1 cellular context compared by ENCODE assay signal in the genomic region with DNA sequence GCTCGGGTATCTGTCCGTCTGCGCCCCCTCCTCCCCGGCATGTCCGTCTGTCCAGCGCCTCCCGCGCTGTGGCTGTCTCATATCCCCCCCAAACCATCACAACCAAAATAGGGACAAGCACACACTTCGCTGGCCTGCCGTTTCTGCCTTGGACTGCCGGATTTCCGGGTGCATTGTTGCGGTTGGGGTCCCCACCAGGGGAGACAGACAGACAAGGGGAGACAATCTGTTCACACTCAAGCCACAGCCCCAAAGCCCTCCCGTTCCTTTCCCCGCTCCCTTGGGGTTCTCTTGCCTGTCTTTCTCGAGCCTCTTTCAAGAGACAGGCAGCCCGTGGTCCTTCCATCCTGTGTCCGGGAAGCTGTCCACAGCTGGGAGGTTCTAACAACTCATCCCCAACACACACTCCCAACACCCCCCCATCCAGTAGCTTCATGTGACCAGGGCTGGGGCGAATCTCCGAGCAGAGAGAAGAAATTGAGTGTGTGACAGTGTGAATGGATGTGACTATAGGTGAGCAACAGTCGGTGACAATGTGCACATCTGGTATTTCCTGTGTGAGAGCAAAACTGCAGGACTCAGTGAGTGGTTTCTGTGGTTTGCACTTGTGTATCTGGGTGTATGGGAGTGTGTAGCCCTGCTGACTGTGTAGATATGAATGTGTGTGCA.
TF ChIP-seq lines count a peak whose summit lies in the region.

No MANE protein-coding gene starts in this region.

TF ChIP-seq in K562, 482 proteins besides CTCF, POLR2A, EP300 and RAD21:
- TF ChIP-seq, protein P1, sequence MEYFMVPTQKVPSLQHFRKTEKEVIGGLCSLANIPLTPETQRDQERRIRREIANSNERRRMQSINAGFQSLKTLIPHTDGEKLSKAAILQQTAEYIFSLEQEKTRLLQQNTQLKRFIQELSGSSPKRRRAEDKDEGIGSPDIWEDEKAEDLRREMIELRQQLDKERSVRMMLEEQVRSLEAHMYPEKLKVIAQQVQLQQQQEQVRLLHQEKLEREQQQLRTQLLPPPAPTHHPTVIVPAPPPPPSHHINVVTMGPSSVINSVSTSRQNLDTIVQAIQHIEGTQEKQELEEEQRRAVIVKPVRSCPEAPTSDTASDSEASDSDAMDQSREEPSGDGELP (CRISPR knock-in tag; IDR thresholded peaks at IDR 0.05; ENCODE audit: borderline replicate concordance), result peak; percentile 32; the same call in 1 of the 2 replicates
- TF ChIP-seq, protein P2, sequence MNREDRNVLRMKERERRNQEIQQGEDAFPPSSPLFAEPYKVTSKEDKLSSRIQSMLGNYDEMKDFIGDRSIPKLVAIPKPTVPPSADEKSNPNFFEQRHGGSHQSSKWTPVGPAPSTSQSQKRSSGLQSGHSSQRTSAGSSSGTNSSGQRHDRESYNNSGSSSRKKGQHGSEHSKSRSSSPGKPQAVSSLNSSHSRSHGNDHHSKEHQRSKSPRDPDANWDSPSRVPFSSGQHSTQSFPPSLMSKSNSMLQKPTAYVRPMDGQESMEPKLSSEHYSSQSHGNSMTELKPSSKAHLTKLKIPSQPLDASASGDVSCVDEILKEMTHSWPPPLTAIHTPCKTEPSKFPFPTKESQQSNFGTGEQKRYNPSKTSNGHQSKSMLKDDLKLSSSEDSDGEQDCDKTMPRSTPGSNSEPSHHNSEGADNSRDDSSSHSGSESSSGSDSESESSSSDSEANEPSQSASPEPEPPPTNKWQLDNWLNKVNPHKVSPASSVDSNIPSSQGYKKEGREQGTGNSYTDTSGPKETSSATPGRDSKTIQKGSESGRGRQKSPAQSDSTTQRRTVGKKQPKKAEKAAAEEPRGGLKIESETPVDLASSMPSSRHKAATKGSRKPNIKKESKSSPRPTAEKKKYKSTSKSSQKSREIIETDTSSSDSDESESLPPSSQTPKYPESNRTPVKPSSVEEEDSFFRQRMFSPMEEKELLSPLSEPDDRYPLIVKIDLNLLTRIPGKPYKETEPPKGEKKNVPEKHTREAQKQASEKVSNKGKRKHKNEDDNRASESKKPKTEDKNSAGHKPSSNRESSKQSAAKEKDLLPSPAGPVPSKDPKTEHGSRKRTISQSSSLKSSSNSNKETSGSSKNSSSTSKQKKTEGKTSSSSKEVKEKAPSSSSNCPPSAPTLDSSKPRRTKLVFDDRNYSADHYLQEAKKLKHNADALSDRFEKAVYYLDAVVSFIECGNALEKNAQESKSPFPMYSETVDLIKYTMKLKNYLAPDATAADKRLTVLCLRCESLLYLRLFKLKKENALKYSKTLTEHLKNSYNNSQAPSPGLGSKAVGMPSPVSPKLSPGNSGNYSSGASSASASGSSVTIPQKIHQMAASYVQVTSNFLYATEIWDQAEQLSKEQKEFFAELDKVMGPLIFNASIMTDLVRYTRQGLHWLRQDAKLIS (CRISPR knock-in tag; IDR thresholded peaks at IDR 0.05), result no peak
- no peak for TF ChIP-seq BDP1 (IDR thresholded peaks at IDR 0.05; ENCODE audit: insufficient read depth, insufficient read length)
- no peak for TF ChIP-seq ZNF24 (IDR thresholded peaks at IDR 0.05)
- no peak for TF ChIP-seq FOSL1 (tag; conservative IDR thresholded peaks at IDR 0.05)
- no peak for TF ChIP-seq ZNF316 (IDR thresholded peaks at IDR 0.05)
- TF ChIP-seq CAMTA2 (CRISPR knock-in tag; conservative IDR thresholded peaks at IDR 0.05), result no peak
- peak; percentile 23 for TF ChIP-seq EGR1 (conservative IDR thresholded peaks at IDR 0.05)
- TF ChIP-seq NR2C1 (IDR thresholded peaks at IDR 0.05), result no peak
- TF ChIP-seq NR2C1 (tag; IDR thresholded peaks at IDR 0.05), result no peak
- peak; percentile 26 for TF ChIP-seq DACH1 (IDR thresholded peaks at IDR 0.05; ENCODE audit: partially characterized antibody)
- TF ChIP-seq, protein P3, sequence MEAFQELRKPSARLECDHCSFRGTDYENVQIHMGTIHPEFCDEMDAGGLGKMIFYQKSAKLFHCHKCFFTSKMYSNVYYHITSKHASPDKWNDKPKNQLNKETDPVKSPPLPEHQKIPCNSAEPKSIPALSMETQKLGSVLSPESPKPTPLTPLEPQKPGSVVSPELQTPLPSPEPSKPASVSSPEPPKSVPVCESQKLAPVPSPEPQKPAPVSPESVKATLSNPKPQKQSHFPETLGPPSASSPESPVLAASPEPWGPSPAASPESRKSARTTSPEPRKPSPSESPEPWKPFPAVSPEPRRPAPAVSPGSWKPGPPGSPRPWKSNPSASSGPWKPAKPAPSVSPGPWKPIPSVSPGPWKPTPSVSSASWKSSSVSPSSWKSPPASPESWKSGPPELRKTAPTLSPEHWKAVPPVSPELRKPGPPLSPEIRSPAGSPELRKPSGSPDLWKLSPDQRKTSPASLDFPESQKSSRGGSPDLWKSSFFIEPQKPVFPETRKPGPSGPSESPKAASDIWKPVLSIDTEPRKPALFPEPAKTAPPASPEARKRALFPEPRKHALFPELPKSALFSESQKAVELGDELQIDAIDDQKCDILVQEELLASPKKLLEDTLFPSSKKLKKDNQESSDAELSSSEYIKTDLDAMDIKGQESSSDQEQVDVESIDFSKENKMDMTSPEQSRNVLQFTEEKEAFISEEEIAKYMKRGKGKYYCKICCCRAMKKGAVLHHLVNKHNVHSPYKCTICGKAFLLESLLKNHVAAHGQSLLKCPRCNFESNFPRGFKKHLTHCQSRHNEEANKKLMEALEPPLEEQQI (IDR thresholded peaks at IDR 0.05), result no peak
- TF ChIP-seq SREBF2 (CRISPR knock-in tag; IDR thresholded peaks at IDR 0.05), result no peak
- TF ChIP-seq ZFX (CRISPR knock-in tag; IDR thresholded peaks at IDR 0.05), result no peak
- TF ChIP-seq POLR2AphosphoS5 (IDR thresholded peaks at IDR 0.05; ENCODE audit: control insufficient read depth, insufficient read depth, low read depth, low read length), result no peak
- TF ChIP-seq KDM5B (IDR thresholded peaks at IDR 0.05; ENCODE audit: insufficient replicate concordance, low read depth, low read length), result no peak
- TF ChIP-seq, protein P4, sequence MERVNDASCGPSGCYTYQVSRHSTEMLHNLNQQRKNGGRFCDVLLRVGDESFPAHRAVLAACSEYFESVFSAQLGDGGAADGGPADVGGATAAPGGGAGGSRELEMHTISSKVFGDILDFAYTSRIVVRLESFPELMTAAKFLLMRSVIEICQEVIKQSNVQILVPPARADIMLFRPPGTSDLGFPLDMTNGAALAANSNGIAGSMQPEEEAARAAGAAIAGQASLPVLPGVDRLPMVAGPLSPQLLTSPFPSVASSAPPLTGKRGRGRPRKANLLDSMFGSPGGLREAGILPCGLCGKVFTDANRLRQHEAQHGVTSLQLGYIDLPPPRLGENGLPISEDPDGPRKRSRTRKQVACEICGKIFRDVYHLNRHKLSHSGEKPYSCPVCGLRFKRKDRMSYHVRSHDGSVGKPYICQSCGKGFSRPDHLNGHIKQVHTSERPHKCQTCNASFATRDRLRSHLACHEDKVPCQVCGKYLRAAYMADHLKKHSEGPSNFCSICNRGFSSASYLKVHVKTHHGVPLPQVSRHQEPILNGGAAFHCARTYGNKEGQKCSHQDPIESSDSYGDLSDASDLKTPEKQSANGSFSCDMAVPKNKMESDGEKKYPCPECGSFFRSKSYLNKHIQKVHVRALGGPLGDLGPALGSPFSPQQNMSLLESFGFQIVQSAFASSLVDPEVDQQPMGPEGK (CRISPR knock-in tag; IDR thresholded peaks at IDR 0.05; ENCODE audit: borderline replicate concordance), result no peak
- no peak for TF ChIP-seq PTBP1 (IDR thresholded peaks at IDR 0.05; ENCODE audit: low read depth, low read length)
- no peak for TF ChIP-seq CHD1 (IDR thresholded peaks at IDR 0.05; ENCODE audit: low read length)
- TF ChIP-seq TSC22D4 (tag; IDR thresholded peaks at IDR 0.05), result no peak
- no peak for TF ChIP-seq SNRNP70 (optimal IDR thresholded peaks at IDR 0.05; ENCODE audit: low read depth, low read length)
- no peak for TF ChIP-seq ZNF311 (CRISPR knock-in tag; IDR thresholded peaks at IDR 0.05)
- no peak for TF ChIP-seq CC2D1A (IDR thresholded peaks at IDR 0.05)
- no peak for TF ChIP-seq FOXJ2 (tag; IDR thresholded peaks at IDR 0.05)
- TF ChIP-seq HDAC8 (tag; IDR thresholded peaks at IDR 0.05), result no peak
- 0 out of 2 replicates have a peak, but pooled peaks have one; percentile 0 for TF ChIP-seq ATF6 (CRISPR knock-in tag; IDR thresholded peaks at IDR 0.05)
- no peak for TF ChIP-seq ELF1 (tag; IDR thresholded peaks at IDR 0.05)
- TF ChIP-seq ZC3H4 (CRISPR knock-in tag; IDR thresholded peaks at IDR 0.05; ENCODE audit: borderline replicate concordance), result peak; percentile 95; the same call in 1 of the 2 replicates
- TF ChIP-seq, protein P5, sequence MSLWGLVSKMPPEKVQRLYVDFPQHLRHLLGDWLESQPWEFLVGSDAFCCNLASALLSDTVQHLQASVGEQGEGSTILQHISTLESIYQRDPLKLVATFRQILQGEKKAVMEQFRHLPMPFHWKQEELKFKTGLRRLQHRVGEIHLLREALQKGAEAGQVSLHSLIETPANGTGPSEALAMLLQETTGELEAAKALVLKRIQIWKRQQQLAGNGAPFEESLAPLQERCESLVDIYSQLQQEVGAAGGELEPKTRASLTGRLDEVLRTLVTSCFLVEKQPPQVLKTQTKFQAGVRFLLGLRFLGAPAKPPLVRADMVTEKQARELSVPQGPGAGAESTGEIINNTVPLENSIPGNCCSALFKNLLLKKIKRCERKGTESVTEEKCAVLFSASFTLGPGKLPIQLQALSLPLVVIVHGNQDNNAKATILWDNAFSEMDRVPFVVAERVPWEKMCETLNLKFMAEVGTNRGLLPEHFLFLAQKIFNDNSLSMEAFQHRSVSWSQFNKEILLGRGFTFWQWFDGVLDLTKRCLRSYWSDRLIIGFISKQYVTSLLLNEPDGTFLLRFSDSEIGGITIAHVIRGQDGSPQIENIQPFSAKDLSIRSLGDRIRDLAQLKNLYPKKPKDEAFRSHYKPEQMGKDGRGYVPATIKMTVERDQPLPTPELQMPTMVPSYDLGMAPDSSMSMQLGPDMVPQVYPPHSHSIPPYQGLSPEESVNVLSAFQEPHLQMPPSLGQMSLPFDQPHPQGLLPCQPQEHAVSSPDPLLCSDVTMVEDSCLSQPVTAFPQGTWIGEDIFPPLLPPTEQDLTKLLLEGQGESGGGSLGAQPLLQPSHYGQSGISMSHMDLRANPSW (CRISPR knock-in tag; IDR thresholded peaks at IDR 0.05), result 0 out of 2 replicates have a peak, but pooled peaks have one; percentile 54
- peak; percentile 1 for TF ChIP-seq HNRNPLL (IDR thresholded peaks at IDR 0.05; ENCODE audit: low read depth, low read length, poor library complexity, severe bottlenecking)
- TF ChIP-seq, protein P6, sequence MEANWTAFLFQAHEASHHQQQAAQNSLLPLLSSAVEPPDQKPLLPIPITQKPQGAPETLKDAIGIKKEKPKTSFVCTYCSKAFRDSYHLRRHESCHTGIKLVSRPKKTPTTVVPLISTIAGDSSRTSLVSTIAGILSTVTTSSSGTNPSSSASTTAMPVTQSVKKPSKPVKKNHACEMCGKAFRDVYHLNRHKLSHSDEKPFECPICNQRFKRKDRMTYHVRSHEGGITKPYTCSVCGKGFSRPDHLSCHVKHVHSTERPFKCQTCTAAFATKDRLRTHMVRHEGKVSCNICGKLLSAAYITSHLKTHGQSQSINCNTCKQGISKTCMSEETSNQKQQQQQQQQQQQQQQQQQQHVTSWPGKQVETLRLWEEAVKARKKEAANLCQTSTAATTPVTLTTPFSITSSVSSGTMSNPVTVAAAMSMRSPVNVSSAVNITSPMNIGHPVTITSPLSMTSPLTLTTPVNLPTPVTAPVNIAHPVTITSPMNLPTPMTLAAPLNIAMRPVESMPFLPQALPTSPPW (CRISPR knock-in tag; IDR thresholded peaks at IDR 0.05), result no peak
- no peak for TF ChIP-seq MITF (IDR thresholded peaks at IDR 0.05)
- no peak for TF ChIP-seq TRIM24 (IDR thresholded peaks at IDR 0.05)
- no peak for TF ChIP-seq SMARCE1 (IDR thresholded peaks at IDR 0.05)
- no peak for TF ChIP-seq ZNF766 (CRISPR knock-in tag; conservative IDR thresholded peaks at IDR 0.05)
- TF ChIP-seq, protein P7, sequence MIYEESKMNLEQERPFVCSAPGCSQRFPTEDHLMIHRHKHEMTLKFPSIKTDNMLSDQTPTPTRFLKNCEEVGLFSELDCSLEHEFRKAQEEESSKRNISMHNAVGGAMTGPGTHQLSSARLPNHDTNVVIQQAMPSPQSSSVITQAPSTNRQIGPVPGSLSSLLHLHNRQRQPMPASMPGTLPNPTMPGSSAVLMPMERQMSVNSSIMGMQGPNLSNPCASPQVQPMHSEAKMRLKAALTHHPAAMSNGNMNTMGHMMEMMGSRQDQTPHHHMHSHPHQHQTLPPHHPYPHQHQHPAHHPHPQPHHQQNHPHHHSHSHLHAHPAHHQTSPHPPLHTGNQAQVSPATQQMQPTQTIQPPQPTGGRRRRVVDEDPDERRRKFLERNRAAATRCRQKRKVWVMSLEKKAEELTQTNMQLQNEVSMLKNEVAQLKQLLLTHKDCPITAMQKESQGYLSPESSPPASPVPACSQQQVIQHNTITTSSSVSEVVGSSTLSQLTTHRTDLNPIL (CRISPR knock-in tag; IDR thresholded peaks at IDR 0.05), result no peak
- no peak for TF ChIP-seq SIN3B (IDR thresholded peaks at IDR 0.05; ENCODE audit: low read depth)
- TF ChIP-seq ARID2 (IDR thresholded peaks at IDR 0.05), result no peak
- no peak for TF ChIP-seq KLF6 (CRISPR knock-in tag; IDR thresholded peaks at IDR 0.05; ENCODE audit: borderline replicate concordance)
- no peak for TF ChIP-seq ZNF133 (CRISPR knock-in tag; IDR thresholded peaks at IDR 0.05)
- TF ChIP-seq MAFK (IDR thresholded peaks at IDR 0.05; ENCODE audit: low read length), result no peak
- TF ChIP-seq RBM34 (IDR thresholded peaks at IDR 0.05; ENCODE audit: borderline replicate concordance, insufficient read depth, low read length), result no peak
- no peak for TF ChIP-seq MLX (CRISPR knock-in tag; conservative IDR thresholded peaks at IDR 0.05)
